ENCODE assay signal across 11 cellular contexts in genomic region chr4:76690906-76691275, GRCh38.
DNase-seq lines count a peak whose midpoint lies in the region; ATAC-seq, FAIRE-seq and TF ChIP-seq lines count a peak whose summit lies in the region.
"Had no signal": no experiment of that assay in that cellular context is flagged by ENCODE, and none has a peak within 500 bp of the region (broad histone marks: within the 10 kb centered on the region; RNA-seq: fewer than 3 reads in every experiment).

No MANE protein-coding gene starts in this region.

- CTCF ChIA-PET in HEK293T (lab: Yijun Ruan, JAX): no interaction called here
- CTCF ChIA-PET in activated CD4-positive, alpha-beta memory T cell treated with anti-CD3 and anti-CD28 coated beads for 36 hours (lab: Charles Lee): no interaction called here

- H3K36me3 ChIP-seq in kidney (ENCODE audit: control insufficient read depth in 1 of 2, insufficient read depth in 2 of 2, low read length in 2 of 2) (no peaks in the 10 kb centered on the region), upper lobe of right lung (no peaks in the 10 kb centered on the region)

- H3K4me1 ChIP-seq in kidney (ENCODE audit: control insufficient read depth in 1 of 2, insufficient read depth in 1 of 2, low read depth in 1 of 2, low read length in 2 of 2) (peaks cover 11 to 24% of the 10 kb centered on the region in 2 donors), upper lobe of right lung (peaks cover 31% of the 10 kb centered on the region)

- no peak for FAIRE-seq in kidney (lab: Jason Lieb, UNC)

- no peaks in the 10 kb centered on the region for H3K27me3 ChIP-seq in upper lobe of right lung

- ATAC-seq in upper lobe of right lung: no peak
- ATAC-seq: left ventricle myocardium superior had no signal

- H3K9me3 ChIP-seq in kidney (ENCODE audit: control insufficient read depth in 1 of 2, low read length in 2 of 2) (no peaks in the 10 kb centered on the region), upper lobe of right lung (no peaks in the 10 kb centered on the region)

- H3K9me3 Mint-ChIP-seq in activated CD4-positive, alpha-beta memory T cell treated with anti-CD3 and anti-CD28 coated beads for 36 hours: no peaks in the 10 kb centered on the region

- H3K27ac ChIP-seq in VCaP: peak overlapping the region; percentile 95
- H3K27ac ChIP-seq in kidney (ENCODE audit: low read depth in 2 of 2, low read length in 2 of 2): peak overlapping the region; percentile 59 to 73
- H3K27ac ChIP-seq in upper lobe of right lung: no peak overlapping the region

- H3K4me3 ChIP-seq in kidney (ENCODE audit: low read length in 2 of 2) (peak overlapping the region; percentile 0 to 2), upper lobe of right lung (peak overlapping the region; percentile 61)

- H3K27me3 Mint-ChIP-seq in activated CD4-positive, alpha-beta memory T cell treated with anti-CD3 and anti-CD28 coated beads for 36 hours: peaks cover 68% of the 10 kb centered on the region

- peak overlapping the region in 1 of 2 donors; percentile 31 for H3K9ac ChIP-seq in kidney (ENCODE audit: low read length in 2 of 2)

- H3K4me1 Mint-ChIP-seq in activated CD4-positive, alpha-beta memory T cell treated with anti-CD3 and anti-CD28 coated beads for 36 hours (ENCODE audit: low read depth): peaks cover 15% of the 10 kb centered on the region

- no peak overlapping the region for H3K4me3 Mint-ChIP-seq in activated CD4-positive, alpha-beta memory T cell treated with anti-CD3 and anti-CD28 coated beads for 36 hours

- intact Hi-C loops in kidney (cut with DNase I) (no loop called here), upper lobe of right lung (cut with DNase I) (no loop called here)
- intact Hi-C loops in activated CD4-positive, alpha-beta memory T cell treated with anti-CD3 and anti-CD28 coated beads for 36 hours (cut with micrococcal nuclease): no loop called here

- POLR2A ChIA-PET in HEK293T (lab: Yijun Ruan, JAX): no interaction called here
- POLR2A ChIA-PET in activated CD4-positive, alpha-beta memory T cell treated with anti-CD3 and anti-CD28 coated beads for 36 hours (lab: Charles Lee): no interaction called here

- H3K27ac Mint-ChIP-seq in activated CD4-positive, alpha-beta memory T cell treated with anti-CD3 and anti-CD28 coated beads for 36 hours: no peak overlapping the region

- no peaks in the 10 kb centered on the region for H3K36me3 Mint-ChIP-seq in activated CD4-positive, alpha-beta memory T cell treated with anti-CD3 and anti-CD28 coated beads for 36 hours

- DNase-seq in NCI-H748 (lab: John Stamatoyannopoulos, UW; ENCODE audit: unreplicated experiment) (peak; percentile 35), NCI-H748 treated with DMSO at 0.1 percent for 48 hours (lab: John Stamatoyannopoulos, UW) (no peak), kidney (no peak), upper lobe of right lung (no peak), NCI-H526 treated with DMSO at 0.1 percent for 48 hours (lab: John Stamatoyannopoulos, UW) (no peak), HEK293T (ENCODE audit: extremely low spot score) (no peak)
- no peak for DNase-seq in activated CD4-positive, alpha-beta memory T cell treated with anti-CD3 and anti-CD28 coated beads for 36 hours
- DNase-seq: activated CD4-positive, alpha-beta T cell treated with anti-CD3 and anti-CD28 coated beads for 1 hour; activated naive CD4-positive, alpha-beta T cell treated with anti-CD3 and anti-CD28 coated beads, Interleukin-2, amount 50 U/mL, for 16 hours; left ventricle myocardium superior had no signal

- TF ChIP-seq CTCF in VCaP (conservative IDR thresholded peaks at IDR 0.05) (no peak), kidney (IDR thresholded peaks at IDR 0.05; ENCODE audit: borderline replicate concordance, extremely low read depth, insufficient read depth) (no peak), upper lobe of right lung (IDR thresholded peaks at IDR 0.05) (no peak)

TF ChIP-seq in HEK293T, 16 proteins besides CTCF, POLR2A, EP300 and RAD21:
- TF ChIP-seq FOXM1 (IDR thresholded peaks at IDR 0.05; ENCODE audit: borderline replicate concordance): no peak
- no peak for TF ChIP-seq TARDBP (IDR thresholded peaks at IDR 0.05)
- TF ChIP-seq SP1 (IDR thresholded peaks at IDR 0.05): no peak
- TF ChIP-seq LEF1 (IDR thresholded peaks at IDR 0.05; ENCODE audit: borderline replicate concordance): no peak
- TF ChIP-seq, protein P1, sequence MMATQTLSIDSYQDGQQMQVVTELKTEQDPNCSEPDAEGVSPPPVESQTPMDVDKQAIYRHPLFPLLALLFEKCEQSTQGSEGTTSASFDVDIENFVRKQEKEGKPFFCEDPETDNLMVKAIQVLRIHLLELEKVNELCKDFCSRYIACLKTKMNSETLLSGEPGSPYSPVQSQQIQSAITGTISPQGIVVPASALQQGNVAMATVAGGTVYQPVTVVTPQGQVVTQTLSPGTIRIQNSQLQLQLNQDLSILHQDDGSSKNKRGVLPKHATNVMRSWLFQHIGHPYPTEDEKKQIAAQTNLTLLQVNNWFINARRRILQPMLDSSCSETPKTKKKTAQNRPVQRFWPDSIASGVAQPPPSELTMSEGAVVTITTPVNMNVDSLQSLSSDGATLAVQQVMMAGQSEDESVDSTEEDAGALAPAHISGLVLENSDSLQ (IDR thresholded peaks at IDR 0.05): no peak
- TF ChIP-seq FOXK2 (IDR thresholded peaks at IDR 0.05): no peak
- TF ChIP-seq ELF4 (IDR thresholded peaks at IDR 0.05): no peak
- no peak for TF ChIP-seq L3MBTL2 (conservative IDR thresholded peaks at IDR 0.05)
- TF ChIP-seq SUZ12 (IDR thresholded peaks at IDR 0.05): no peak
